16 cellular contexts compared by ENCODE assay signal in the genomic region with DNA sequence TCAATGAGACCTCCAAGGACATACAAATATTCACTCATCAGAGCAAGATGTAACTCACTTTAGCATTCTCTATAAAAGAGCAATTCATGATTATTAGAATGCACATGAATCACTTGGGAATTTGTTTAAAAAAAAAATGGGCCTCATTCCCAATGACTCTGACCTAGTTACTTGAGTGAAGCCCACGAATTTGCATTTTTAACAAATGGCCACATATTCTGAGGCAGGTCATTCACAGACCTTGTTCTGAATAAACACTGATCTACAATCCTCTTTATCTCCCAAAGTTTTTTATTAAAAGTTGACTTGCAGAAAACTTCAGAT.
DNase-seq lines count a peak whose midpoint lies in the region; ATAC-seq, FAIRE-seq and TF ChIP-seq lines count a peak whose summit lies in the region.
"Had no signal": no experiment of that assay in that cellular context is flagged by ENCODE, and none has a peak within 500 bp of the region (broad histone marks: within the 10 kb centered on the region; RNA-seq: fewer than 3 reads in every experiment).

No MANE protein-coding gene starts in this region.

- no peaks in the 10 kb centered on the region for H3K79me1 ChIP-seq in mesenchymal stem cell (replicated peaks; ENCODE audit: low read length, poor library complexity, severe bottlenecking)

- H3K36me3 Mint-ChIP-seq in osteocyte (ENCODE audit: unreplicated experiment) = no peaks in the 10 kb centered on the region

- H3K4me3 ChIP-seq in AG10803 (ENCODE audit: low read length) = no peak overlapping the region
- no peak overlapping the region for H3K4me3 ChIP-seq in bronchial epithelial cell (ENCODE audit: low read depth, low read length)
- H3K4me3 ChIP-seq in mesenchymal stem cell (ENCODE audit: insufficient read depth in 1 of 2, low read depth in 1 of 2, low read length in 2 of 2) = no peak overlapping the region
- no peak overlapping the region for H3K4me3 ChIP-seq in Peyer's patch
- H3K4me3 ChIP-seq: coronary artery, GM12878, left ventricle myocardium inferior had no signal

- no peak overlapping the region for H2AFZ ChIP-seq in mesenchymal stem cell (ENCODE audit: low read depth, low read length)

- no peak overlapping the region for H3K14ac ChIP-seq in mesenchymal stem cell (ENCODE audit: low read length in 2 of 2)

- H3K36me3 ChIP-seq in bronchial epithelial cell (ENCODE audit: control insufficient read depth, insufficient read depth, low read length) (no peaks in the 10 kb centered on the region), mesenchymal stem cell (ENCODE audit: control insufficient read depth in 1 of 2, insufficient read depth in 2 of 2, low read depth in 1 of 2, low read length in 2 of 2) (no peaks in the 10 kb centered on the region), Peyer's patch (no peaks in the 10 kb centered on the region)
- H3K36me3 ChIP-seq: left ventricle myocardium inferior had no signal

- no peak for TF ChIP-seq CTCF in AG10803 (conservative IDR thresholded peaks at IDR 0.05; ENCODE audit: low read length)
- TF ChIP-seq CTCF in bronchial epithelial cell (IDR thresholded peaks at IDR 0.05; ENCODE audit: insufficient read depth, low read length, severe bottlenecking) = no peak
- no peak for TF ChIP-seq CTCF in Peyer's patch (IDR thresholded peaks at IDR 0.05)
- no peak for TF ChIP-seq CTCF in osteocyte (IDR thresholded peaks at IDR 0.05)

- TF ChIP-seq POLR2A in Peyer's patch (IDR thresholded peaks at IDR 0.05) = no peak

- no peak for FAIRE-seq in bronchial epithelial cell (lab: Jason Lieb, UNC)
- FAIRE-seq: TTC549 had no signal

- H3K27ac ChIP-seq in mesenchymal stem cell (ENCODE audit: low read length, poor library complexity, severe bottlenecking) (no peak overlapping the region), Peyer's patch (no peak overlapping the region)
- H3K27ac ChIP-seq: coronary artery, KMS-11, left ventricle myocardium inferior had no signal

- H3K4me3 Mint-ChIP-seq in osteocyte (ENCODE audit: unreplicated experiment) = no peak overlapping the region
- H3K4me3 Mint-ChIP-seq: activated CD4-positive, alpha-beta T cell treated with anti-CD3 and anti-CD28 coated beads for 36 hours; activated T-cell treated with anti-CD3 and anti-CD28 coated beads, Interleukin-2, amount 50 U/mL, for 4 hours; H9 had no signal

- H2BK15ac ChIP-seq in mesenchymal stem cell (ENCODE audit: low read depth, poor library complexity, severe bottlenecking) = no peak overlapping the region

- peaks cover 5% of the 10 kb centered on the region for H3K9me3 Mint-ChIP-seq in osteocyte (ENCODE audit: unreplicated experiment)
- H3K9me3 Mint-ChIP-seq: activated T-cell treated with anti-CD3 and anti-CD28 coated beads, Interleukin-2, amount 50 U/mL, for 4 hours; H9 had no signal

- no peaks in the 10 kb centered on the region for H3K27me3 ChIP-seq in bronchial epithelial cell (ENCODE audit: control insufficient read depth, insufficient read depth, low read length)
- no peaks in the 10 kb centered on the region for H3K27me3 ChIP-seq in mesenchymal stem cell (ENCODE audit: control insufficient read depth in 1 of 2, insufficient read depth in 1 of 2, low read length in 2 of 2)
- no peaks in the 10 kb centered on the region for H3K27me3 ChIP-seq in Peyer's patch

- H3K27ac Mint-ChIP-seq in osteocyte (ENCODE audit: unreplicated experiment) = no peak overlapping the region
- H3K27ac Mint-ChIP-seq: activated CD4-positive, alpha-beta T cell treated with anti-CD3 and anti-CD28 coated beads for 36 hours; H9 had no signal

- WGBS in mesenchymal stem cell = 2% methylated on average over 1 of the region's 1 CpG

- H2BK120ac ChIP-seq in mesenchymal stem cell (ENCODE audit: low read depth, low read length) = no peak overlapping the region

- no peak overlapping the region for H3K4ac ChIP-seq in mesenchymal stem cell (ENCODE audit: low read depth in 1 of 2, low read length in 2 of 2)

- no peak overlapping the region for H2BK12ac ChIP-seq in mesenchymal stem cell (ENCODE audit: low read length in 2 of 2)

- no peak overlapping the region for H4K8ac ChIP-seq in mesenchymal stem cell (ENCODE audit: low read length)

- H3K27me3 Mint-ChIP-seq in osteocyte (ENCODE audit: unreplicated experiment) = no peaks in the 10 kb centered on the region

- H4K91ac ChIP-seq in mesenchymal stem cell (ENCODE audit: low read length) = no peak overlapping the region

- no peak overlapping the region for H3K4me2 ChIP-seq in mesenchymal stem cell (ENCODE audit: low read length, poor library complexity, severe bottlenecking)
- H3K4me2 ChIP-seq: KMS-11 had no signal

- DNase-seq in AG10803 (ENCODE audit: low read depth) = peak; percentile 44
- DNase-seq in HT1080 (ENCODE audit: low read depth) = peak; percentile 6
- peak; percentile 23 for DNase-seq in bronchial epithelial cell (ENCODE audit: low read depth)
- DNase-seq in mesenchymal stem cell = no peak
- DNase-seq in Peyer's patch = no peak
- no peak for DNase-seq in osteocyte (ENCODE audit: extremely low spot score, unreplicated experiment)
- no peak for DNase-seq in HT-29 (ENCODE audit: low spot score)

- H2AK5ac ChIP-seq in mesenchymal stem cell (ENCODE audit: low read length, severe bottlenecking) = no peak overlapping the region

- peaks cover 4% of the 10 kb centered on the region for H3K4me1 Mint-ChIP-seq in osteocyte (ENCODE audit: unreplicated experiment)
- H3K4me1 Mint-ChIP-seq: activated CD4-positive, alpha-beta T cell treated with anti-CD3 and anti-CD28 coated beads for 36 hours; H9 had no signal

- no peak overlapping the region for H3K18ac ChIP-seq in mesenchymal stem cell (ENCODE audit: low read depth in 1 of 2, low read length in 2 of 2)

- no peak overlapping the region for H3K23ac ChIP-seq in mesenchymal stem cell (ENCODE audit: low read length in 2 of 2)

- peak overlapping the region; percentile 59 for H3K9ac ChIP-seq in mesenchymal stem cell (ENCODE audit: low read length)
- H3K9ac ChIP-seq: KMS-11 had no signal

- H3K9me3 ChIP-seq in mesenchymal stem cell (ENCODE audit: control insufficient read depth, low read length) (no peaks in the 10 kb centered on the region), Peyer's patch (no peaks in the 10 kb centered on the region)
- H3K9me3 ChIP-seq: left ventricle myocardium inferior had no signal

- ATAC-seq in HG02763 (IDR thresholded peaks at IDR 0.05; ENCODE audit: unreplicated experiment) = no peak

- no peak overlapping the region for H2BK5ac ChIP-seq in mesenchymal stem cell (ENCODE audit: low read depth, low read length, poor library complexity, severe bottlenecking)

- H3K4me1 ChIP-seq in mesenchymal stem cell (ENCODE audit: control insufficient read depth, insufficient read depth, low read depth, low read length) (no peaks in the 10 kb centered on the region), Peyer's patch (no peaks in the 10 kb centered on the region)

Comparison
In these comparisons a context has a peak if more than half of its experiments do, and no peak if none do; other contexts are left out.
1. DNase-seq: peak in AG10803 (single experiment), HT1080 (single experiment) and bronchial epithelial cell (single experiment); none in mesenchymal stem cell (single experiment), Peyer's patch (0 of 3), osteocyte (single experiment) and HT-29 (single experiment).